In the genomic region with DNA sequence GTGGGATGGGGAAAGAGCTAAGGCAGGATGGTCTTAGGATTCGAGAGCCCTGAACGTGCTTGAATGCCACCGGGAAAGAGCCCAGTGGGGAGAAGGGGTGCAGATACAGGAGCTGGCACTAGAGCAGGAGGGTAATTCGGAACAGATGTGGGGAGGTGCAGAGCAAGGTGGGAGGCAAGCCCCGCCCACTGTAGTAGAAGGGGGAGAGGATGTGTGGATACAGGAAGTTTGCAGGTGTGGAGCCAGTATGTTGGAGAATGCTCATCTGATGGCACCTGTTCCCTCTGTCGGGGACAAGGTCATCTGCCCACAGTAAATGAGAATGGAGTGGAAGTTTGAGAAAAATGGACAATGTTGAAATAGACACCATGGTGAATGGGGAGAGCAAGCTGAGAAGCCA, we compare ENCODE assay signal across 17 cellular contexts. TPM values are rescaled to one million over a fixed set of nuclear protein-coding genes. Genes with fewer than 3 reads are reported as not detected.
DNase-seq lines count a peak whose midpoint lies in the region; ATAC-seq, FAIRE-seq and TF ChIP-seq lines count a peak whose summit lies in the region.
"Had no signal": no experiment of that assay in that cellular context is flagged by ENCODE, and none has a peak within 500 bp of the region (broad histone marks: within the 10 kb centered on the region; RNA-seq: fewer than 3 reads in every experiment).

No MANE protein-coding gene starts in this region.

- H3K4me2 ChIP-seq in BLaER1 treated with 17β-estradiol and CSF1 and Interleukin-3, amounts not matched to agents 10 nM and 100 nM = peak overlapping the region in 7 of 11 experiments; percentile 17 to 56 (median 37); a peak in 11 of 22 replicates

- no peaks in the 10 kb centered on the region for H3K9me3 Mint-ChIP-seq in nephron progenitor cell
- H3K9me3 Mint-ChIP-seq: CD4-positive, alpha-beta T cell had no signal

- H3K27ac Mint-ChIP-seq in nephron progenitor cell = peak overlapping the region; percentile 74
- H3K27ac Mint-ChIP-seq: B cell; CD4-positive, alpha-beta T cell had no signal

- no peaks in the 10 kb centered on the region for H3K9me3 ChIP-seq in BLaER1 treated with 17β-estradiol and CSF1 and Interleukin-3, amounts not matched to agents 10 nM and 100 nM (replicated peaks in 1 of 11)
- H3K9me3 ChIP-seq: Caco-2 had no signal

- H3K36me3 ChIP-seq in BLaER1 treated with 17β-estradiol and CSF1 and Interleukin-3, amounts not matched to agents 10 nM and 100 nM = peaks cover 11 to 28% (median 20%) of the 10 kb centered on the region in 11 experiments; a peak in 20 of 22 replicates

- peaks cover 24% of the 10 kb centered on the region for H3K4me1 Mint-ChIP-seq in nephron progenitor cell

- TF ChIP-seq CTCF in nephron progenitor cell (IDR thresholded peaks at IDR 0.05) (no peak), GM20000 (IDR thresholded peaks at IDR 0.05; ENCODE audit: extremely low read depth, missing control alignments) (no peak)

- H3K4me3 ChIP-seq in BLaER1 treated with 17β-estradiol and CSF1 and Interleukin-3, amounts not matched to agents 10 nM and 100 nM = no peak overlapping the region

- 0 out of 22 replicates have a peak overlapping the region, but pooled peaks of 1 of the 11 experiments have one; percentile 23 for H3K9ac ChIP-seq in BLaER1 treated with 17β-estradiol and CSF1 and Interleukin-3, amounts not matched to agents 10 nM and 100 nM

- H4K20me1 ChIP-seq in BLaER1 treated with 17β-estradiol and CSF1 and Interleukin-3, amounts not matched to agents 10 nM and 100 nM = no peaks in the 10 kb centered on the region

- peaks cover 0 to 17% (median 7%) of the 10 kb centered on the region in 10 experiments; a peak in 12 of 20 replicates for H3K4me1 ChIP-seq in BLaER1 treated with 17β-estradiol and CSF1 and Interleukin-3, amounts not matched to agents 10 nM and 100 nM
- H3K4me1 ChIP-seq: Caco-2 had no signal

- no peak for ATAC-seq in HG03196 (IDR thresholded peaks at IDR 0.05; ENCODE audit: unreplicated experiment)

- H3K27me3 ChIP-seq in BLaER1 treated with 17β-estradiol and CSF1 and Interleukin-3, amounts not matched to agents 10 nM and 100 nM = no peaks in the 10 kb centered on the region

- H3K27me3 Mint-ChIP-seq in nephron progenitor cell (ENCODE audit: low read depth, poor library complexity) = peaks cover 7% of the 10 kb centered on the region
- H3K27me3 Mint-ChIP-seq: B cell; CD4-positive, alpha-beta T cell had no signal

- FAIRE-seq in urothelium cell line (lab: Jason Lieb, UNC) = peak; percentile 30
- FAIRE-seq: D721Med, GM12892 had no signal

- peaks cover 35% of the 10 kb centered on the region for H3K36me3 Mint-ChIP-seq in nephron progenitor cell (ENCODE audit: low read depth)

- no peak overlapping the region for H3K27ac ChIP-seq in BLaER1 treated with 17β-estradiol and CSF1 and Interleukin-3, amounts not matched to agents 10 nM and 100 nM
- H3K27ac ChIP-seq: C4-2B had no signal

- no peak overlapping the region for H3K4me3 Mint-ChIP-seq in nephron progenitor cell
- H3K4me3 Mint-ChIP-seq: B cell; CD4-positive, alpha-beta T cell had no signal

- DNase-seq in NCI-H69 (lab: John Stamatoyannopoulos, UW) = peak; percentile 22
- no peak for DNase-seq in nephron progenitor cell
- no peak for DNase-seq in urothelium cell line (ENCODE audit: low spot score)
- no peak for DNase-seq in occipital lobe (lab: John Stamatoyannopoulos, UW)
- no peak for DNase-seq in GM20000 (ENCODE audit: low spot score)
- DNase-seq: Caco-2; CD4-positive, alpha-beta T cell; GDM1; HCEC 1CT; KG1 had no signal

RNA-seq across cellular contexts. Expression of a gene that starts 28.8 kb away (rescaled TPM):
- total RNA-seq in occipital lobe = 82.2 TPM
- total RNA-seq: Caco-2, HT-29 had no signal
